ENCODE assay signal across 8 cellular contexts in the genomic region with DNA sequence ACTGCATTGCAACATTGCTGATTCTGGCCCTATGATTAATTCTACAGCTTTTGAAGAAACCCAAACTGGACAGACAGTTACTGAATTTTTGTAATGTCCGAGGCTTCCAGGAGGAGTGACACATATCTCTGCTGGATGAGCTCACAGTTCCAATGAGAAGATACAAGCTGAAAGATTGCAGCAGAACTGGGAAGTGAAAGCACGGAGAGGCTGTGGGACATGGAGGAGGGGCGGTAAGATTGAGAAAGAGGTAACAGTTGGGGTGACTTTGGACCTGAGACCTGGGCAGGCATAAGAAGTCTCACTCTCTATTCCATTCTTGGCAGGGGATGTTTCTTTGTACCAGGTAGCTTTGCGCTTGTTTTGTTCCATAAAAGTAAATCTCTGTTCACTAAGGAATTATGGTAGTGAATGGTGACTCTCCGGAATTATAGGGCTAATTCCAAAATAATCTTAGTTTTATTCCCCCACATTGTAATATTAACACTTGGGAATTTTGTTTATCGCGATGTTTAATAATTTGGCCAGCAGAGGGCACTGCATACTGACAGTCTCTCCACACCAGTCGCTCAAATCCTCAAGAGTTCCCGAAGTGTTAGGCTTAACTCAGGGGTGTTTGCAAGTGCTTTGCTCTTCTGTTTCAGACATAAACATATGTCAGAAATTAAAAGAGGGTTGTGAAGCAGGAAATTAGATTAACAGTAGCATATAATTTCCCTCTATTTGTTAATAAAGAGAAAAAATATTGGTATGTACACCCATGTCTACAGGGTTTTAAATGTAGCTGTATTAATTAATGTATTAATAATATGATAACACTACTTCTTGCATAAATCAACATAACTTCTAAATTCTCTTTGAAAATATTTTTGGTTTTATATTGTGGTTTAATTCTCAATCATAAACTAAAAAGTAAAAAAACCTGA.
DNase-seq lines count a peak whose midpoint lies in the region; ATAC-seq and TF ChIP-seq lines count a peak whose summit lies in the region.

No MANE protein-coding gene starts in this region.

- H3K4me3 ChIP-seq in body of pancreas (no peak overlapping the region), iPS DF 6.9 (ENCODE audit: low read length) (no peak overlapping the region)

- TF ChIP-seq CTCF in Calu3 (IDR thresholded peaks at IDR 0.05; ENCODE audit: unreplicated experiment): peak; percentile 67
- TF ChIP-seq CTCF in body of pancreas (IDR thresholded peaks at IDR 0.05): peak; percentile 30 to 77 (median 58)

- H3K36me3 ChIP-seq in body of pancreas (replicated peaks in 1 of 2; ENCODE audit: insufficient read depth in 1 of 2, low read depth in 2 of 2) (no peaks in the 10 kb centered on the region), iPS DF 6.9 (ENCODE audit: control insufficient read depth, insufficient read depth, low read length) (no peaks in the 10 kb centered on the region)

- BruUV-seq in Calu3 (replicated peaks; lab: Mats Ljungman, UMichigan): no TSS peak

- peaks cover 8% of the 10 kb centered on the region for H3K4me1 Mint-ChIP-seq in Calu3 (ENCODE audit: low read depth, unreplicated experiment)

- no peaks in the 10 kb centered on the region for H3K4me1 ChIP-seq in body of pancreas
- H3K4me1 ChIP-seq in iPS DF 6.9 (ENCODE audit: control insufficient read depth, insufficient read depth, low read length): no peaks in the 10 kb centered on the region

- no peak overlapping the region for H3K27ac ChIP-seq in body of pancreas
- no peak overlapping the region for H3K27ac ChIP-seq in iPS DF 6.9 (ENCODE audit: low read length)

- H3K36me3 Mint-ChIP-seq in Calu3 (ENCODE audit: insufficient read depth, unreplicated experiment): no peaks in the 10 kb centered on the region

- peak; percentile 57 for ATAC-seq in GM19351 (IDR thresholded peaks at IDR 0.05; ENCODE audit: unreplicated experiment)
- ATAC-seq in body of pancreas: peak; percentile 74
- no peak for ATAC-seq in HG03139 (IDR thresholded peaks at IDR 0.05; ENCODE audit: unreplicated experiment)

- H3K27me3 Mint-ChIP-seq in Calu3 (ENCODE audit: unreplicated experiment): peaks cover 6% of the 10 kb centered on the region

- 8 to 10% methylated on average over 9 of the region's 9 CpGs for WGBS in body of pancreas, 2 donors
- no CpG with 5 or more reads among the region's 9 CpGs for WGBS in iPS DF 6.9 (ENCODE audit: insufficient coverage, insufficient read length)

- H3K27me3 ChIP-seq in body of pancreas (peaks cover 0 to 4% of the 10 kb centered on the region in 2 donors), iPS DF 6.9 (ENCODE audit: control insufficient read depth, insufficient read depth, low read length) (no peaks in the 10 kb centered on the region)

- intact Hi-C loops in Calu3 (cut with micrococcal nuclease; ENCODE audit: unreplicated experiment): loop anchor here (2.0 to 10.0 kb wide), 3 partner anchors 295 to 1597 kb away; no protein-coding TSS in a partner anchor
- intact Hi-C loops in body of pancreas (cut with DNase I): no loop called here

- TF ChIP-seq POLR2A in body of pancreas (IDR thresholded peaks at IDR 0.05): no peak

- CTCF ChIA-PET in Calu3 (lab: Charles Lee): no interaction called here

- no peaks in the 10 kb centered on the region for H3K9me3 Mint-ChIP-seq in Calu3 (ENCODE audit: low read depth, unreplicated experiment)

- no peaks in the 10 kb centered on the region for H3K9me3 ChIP-seq in body of pancreas
- no peaks in the 10 kb centered on the region for H3K9me3 ChIP-seq in iPS DF 6.9 (ENCODE audit: control insufficient read depth, insufficient read depth, low read length)

- peak; percentile 60 for DNase-seq in Calu3
- DNase-seq in KG1 (lab: John Stamatoyannopoulos, UW): peak; percentile 25
- DNase-seq in OCI-M2 (lab: John Stamatoyannopoulos, UW; ENCODE audit: unreplicated experiment): peak; percentile 17
- DNase-seq in body of pancreas: peak; percentile 35 to 50 (median 44)
- DNase-seq in iPS DF 6.9 (ENCODE audit: low read depth, low spot score): peak; percentile 16
- DNase-seq in stimulated activated CD4-positive, alpha-beta T cell treated with anti-CD3 and anti-CD28 coated beads, Interleukin-2, amount 100 ng/mL, for 4 hours (ENCODE audit: low read depth): peak; percentile 9

- H3K27ac Mint-ChIP-seq in Calu3 (ENCODE audit: unreplicated experiment): no peak overlapping the region

- no peak overlapping the region for H3K4me3 Mint-ChIP-seq in Calu3 (ENCODE audit: low read depth, unreplicated experiment)

Comparison
In these comparisons a context has a peak if more than half of its experiments do, and no peak if none do; other contexts are left out.
1. DNase-seq: peak in every context shown above with its lines; median percentile 60 in Calu3; 44 in body of pancreas; 25 in KG1; 17 in OCI-M2; 16 in iPS DF 6.9; 9 in stimulated activated CD4-positive, alpha-beta T cell treated with anti-CD3 and anti-CD28 coated beads, Interleukin-2, amount 100 ng/mL, for 4 hours.